In the genomic region with DNA sequence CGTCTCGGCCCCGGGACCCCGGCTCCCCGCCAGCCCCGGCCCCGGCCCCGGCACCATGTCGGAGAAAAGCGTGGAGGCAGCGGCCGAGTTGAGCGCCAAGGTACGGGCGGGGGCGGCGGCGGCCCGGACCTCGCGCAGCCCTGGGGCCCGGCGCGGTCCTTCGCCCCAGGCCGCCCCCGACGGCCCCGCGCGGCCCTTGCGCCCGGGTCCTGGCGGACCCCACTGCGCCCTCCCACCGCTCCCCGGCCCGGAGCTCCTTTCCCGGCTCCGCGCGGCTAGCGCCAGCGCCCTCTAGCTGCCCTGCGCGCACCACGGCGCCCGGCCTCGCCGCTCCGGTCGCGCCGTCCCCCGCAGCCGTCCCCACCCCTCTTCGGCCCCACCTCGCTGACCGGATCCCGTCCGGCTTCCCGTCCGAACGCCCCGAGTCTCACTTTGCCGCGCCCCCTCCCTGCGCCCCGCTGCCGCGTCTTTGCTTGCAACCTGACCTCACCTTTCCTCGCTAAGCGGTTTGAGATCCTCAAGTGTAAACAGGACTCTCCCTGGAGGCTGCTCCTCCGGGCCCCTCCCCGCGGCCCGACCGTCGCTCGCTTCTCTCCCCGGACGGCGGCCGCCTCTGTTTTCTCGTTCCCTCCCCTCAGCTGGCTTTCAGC, we compare ENCODE assay signal across 8 cellular contexts. TPM values are rescaled to one million over a fixed set of nuclear protein-coding genes. Genes with fewer than 3 reads are reported as not detected.
DNase-seq lines count a peak whose midpoint lies in the region; ATAC-seq and TF ChIP-seq lines count a peak whose summit lies in the region.

No MANE protein-coding gene starts in this region.

- H3K27ac ChIP-seq in liver (ENCODE audit: low read depth in 1 of 2, low read length in 2 of 2): peak overlapping the region; percentile 88 to 93

- H3K9ac ChIP-seq in liver (ENCODE audit: low read depth in 1 of 2, low read length in 2 of 2): peak overlapping the region; percentile 68 to 94

- H3K9me3 ChIP-seq in liver (ENCODE audit: control insufficient read depth in 4 of 4, low read length in 3 of 4): no peaks in the 10 kb centered on the region

- TF ChIP-seq RAD21 in liver (IDR thresholded peaks at IDR 0.05): no peak

- H3K4me3 ChIP-seq in liver (ENCODE audit: low read depth in 1 of 3, low read length in 3 of 3): peak overlapping the region; percentile 84 to 97 (median 86)

- no peaks in the 10 kb centered on the region for H3K27me3 ChIP-seq in liver (ENCODE audit: control insufficient read depth in 4 of 4, insufficient read depth in 4 of 4, low read length in 3 of 4)

- WGBS in liver: under 1% methylated on average over 86 of the region's 86 CpGs

- H3K4me1 ChIP-seq in liver (ENCODE audit: control insufficient read depth in 4 of 4, insufficient read depth in 4 of 4, low read length in 3 of 4): peaks cover 14 to 69% (median 49%) of the 10 kb centered on the region in 4 donors

- peak; percentile 38 for DNase-seq in SKM-1 treated with dmso at 0.1 percent for 144 hours (lab: John Stamatoyannopoulos, UW; ENCODE audit: unreplicated experiment)
- DNase-seq in SKM-1 (lab: John Stamatoyannopoulos, UW; ENCODE audit: unreplicated experiment): no peak
- peak; percentile 57 for DNase-seq in NCI-H1694 treated with DMSO at 0.1 percent for 48 hours (lab: John Stamatoyannopoulos, UW)
- peak; percentile 68 for DNase-seq in activated CD4-positive, CD25-positive, alpha-beta regulatory T cell treated with anti-CD3 and anti-CD28 coated beads, Interleukin-2, amount 50 U/mL, for 72 hours
- DNase-seq in ecto neural progenitor cell (ENCODE audit: low spot score): peak; percentile 87
- peak; percentile 75 for DNase-seq in stimulated activated CD8-positive, alpha-beta memory T cell treated with anti-CD3 and anti-CD28 coated beads, Interleukin-4, amount 100 ng/mL, for 48 hours

- ATAC-seq in HG02678 (IDR thresholded peaks at IDR 0.05; ENCODE audit: unreplicated experiment): peak; percentile 52

- peak; percentile 64 for TF ChIP-seq CTCF in liver (IDR thresholded peaks at IDR 0.05; ENCODE audit: low read depth, low read length, missing input control)

- H3K36me3 ChIP-seq in liver (ENCODE audit: control insufficient read depth in 4 of 4, insufficient read depth in 3 of 4, low read depth in 1 of 4, low read length in 3 of 4): peaks cover 0 to 6% (median 4%) of the 10 kb centered on the region in 4 donors

TF ChIP-seq in liver, 16 proteins besides CTCF, POLR2A, EP300 and RAD21:
- TF ChIP-seq FOXA2 (IDR thresholded peaks at IDR 0.05) (no peak), HNF4A (conservative IDR thresholded peaks at IDR 0.05) (no peak), YY1 (IDR thresholded peaks at IDR 0.05) (no peak), NR2F2 (IDR thresholded peaks at IDR 0.05) (no peak), HNF4G (IDR thresholded peaks at IDR 0.05) (no peak), GABPA (IDR thresholded peaks at IDR 0.05 in 1 of 2, conservative IDR thresholded peaks at IDR 0.05 in 1 of 2) (no peak), RXRA (IDR thresholded peaks at IDR 0.05) (no peak), SP1 (IDR thresholded peaks at IDR 0.05) (no peak), TAF1 (conservative IDR thresholded peaks at IDR 0.05) (no peak), JUND (IDR thresholded peaks at IDR 0.05) (no peak), FOXA1 (IDR thresholded peaks at IDR 0.05) (no peak)
- TF ChIP-seq, protein P1, sequence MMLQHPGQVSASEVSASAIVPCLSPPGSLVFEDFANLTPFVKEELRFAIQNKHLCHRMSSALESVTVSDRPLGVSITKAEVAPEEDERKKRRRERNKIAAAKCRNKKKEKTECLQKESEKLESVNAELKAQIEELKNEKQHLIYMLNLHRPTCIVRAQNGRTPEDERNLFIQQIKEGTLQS (IDR thresholded peaks at IDR 0.05): no peak
- TF ChIP-seq, protein P2, sequence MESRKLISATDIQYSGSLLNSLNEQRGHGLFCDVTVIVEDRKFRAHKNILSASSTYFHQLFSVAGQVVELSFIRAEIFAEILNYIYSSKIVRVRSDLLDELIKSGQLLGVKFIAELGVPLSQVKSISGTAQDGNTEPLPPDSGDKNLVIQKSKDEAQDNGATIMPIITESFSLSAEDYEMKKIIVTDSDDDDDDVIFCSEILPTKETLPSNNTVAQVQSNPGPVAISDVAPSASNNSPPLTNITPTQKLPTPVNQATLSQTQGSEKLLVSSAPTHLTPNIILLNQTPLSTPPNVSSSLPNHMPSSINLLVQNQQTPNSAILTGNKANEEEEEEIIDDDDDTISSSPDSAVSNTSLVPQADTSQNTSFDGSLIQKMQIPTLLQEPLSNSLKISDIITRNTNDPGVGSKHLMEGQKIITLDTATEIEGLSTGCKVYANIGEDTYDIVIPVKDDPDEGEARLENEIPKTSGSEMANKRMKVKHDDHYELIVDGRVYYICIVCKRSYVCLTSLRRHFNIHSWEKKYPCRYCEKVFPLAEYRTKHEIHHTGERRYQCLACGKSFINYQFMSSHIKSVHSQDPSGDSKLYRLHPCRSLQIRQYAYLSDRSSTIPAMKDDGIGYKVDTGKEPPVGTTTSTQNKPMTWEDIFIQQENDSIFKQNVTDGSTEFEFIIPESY (IDR thresholded peaks at IDR 0.05): no peak
- TF ChIP-seq, protein P3, sequence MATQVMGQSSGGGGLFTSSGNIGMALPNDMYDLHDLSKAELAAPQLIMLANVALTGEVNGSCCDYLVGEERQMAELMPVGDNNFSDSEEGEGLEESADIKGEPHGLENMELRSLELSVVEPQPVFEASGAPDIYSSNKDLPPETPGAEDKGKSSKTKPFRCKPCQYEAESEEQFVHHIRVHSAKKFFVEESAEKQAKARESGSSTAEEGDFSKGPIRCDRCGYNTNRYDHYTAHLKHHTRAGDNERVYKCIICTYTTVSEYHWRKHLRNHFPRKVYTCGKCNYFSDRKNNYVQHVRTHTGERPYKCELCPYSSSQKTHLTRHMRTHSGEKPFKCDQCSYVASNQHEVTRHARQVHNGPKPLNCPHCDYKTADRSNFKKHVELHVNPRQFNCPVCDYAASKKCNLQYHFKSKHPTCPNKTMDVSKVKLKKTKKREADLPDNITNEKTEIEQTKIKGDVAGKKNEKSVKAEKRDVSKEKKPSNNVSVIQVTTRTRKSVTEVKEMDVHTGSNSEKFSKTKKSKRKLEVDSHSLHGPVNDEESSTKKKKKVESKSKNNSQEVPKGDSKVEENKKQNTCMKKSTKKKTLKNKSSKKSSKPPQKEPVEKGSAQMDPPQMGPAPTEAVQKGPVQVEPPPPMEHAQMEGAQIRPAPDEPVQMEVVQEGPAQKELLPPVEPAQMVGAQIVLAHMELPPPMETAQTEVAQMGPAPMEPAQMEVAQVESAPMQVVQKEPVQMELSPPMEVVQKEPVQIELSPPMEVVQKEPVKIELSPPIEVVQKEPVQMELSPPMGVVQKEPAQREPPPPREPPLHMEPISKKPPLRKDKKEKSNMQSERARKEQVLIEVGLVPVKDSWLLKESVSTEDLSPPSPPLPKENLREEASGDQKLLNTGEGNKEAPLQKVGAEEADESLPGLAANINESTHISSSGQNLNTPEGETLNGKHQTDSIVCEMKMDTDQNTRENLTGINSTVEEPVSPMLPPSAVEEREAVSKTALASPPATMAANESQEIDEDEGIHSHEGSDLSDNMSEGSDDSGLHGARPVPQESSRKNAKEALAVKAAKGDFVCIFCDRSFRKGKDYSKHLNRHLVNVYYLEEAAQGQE (IDR thresholded peaks at IDR 0.05): no peak
- TF ChIP-seq, protein P4, sequence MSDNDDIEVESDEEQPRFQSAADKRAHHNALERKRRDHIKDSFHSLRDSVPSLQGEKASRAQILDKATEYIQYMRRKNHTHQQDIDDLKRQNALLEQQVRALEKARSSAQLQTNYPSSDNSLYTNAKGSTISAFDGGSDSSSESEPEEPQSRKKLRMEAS (IDR thresholded peaks at IDR 0.05): no peak

RNA-seq across cellular contexts. Expression of gene PTMS, which starts 0.6 kb away (rescaled TPM):
- 100 to 1,000 TPM in 1 of 2 donors, 10 to 100 TPM in 1; 26.3 to 106 TPM for total RNA-seq in liver
- polyA plus RNA-seq in liver: 100 to 1,000 TPM; 103 to 261 TPM

RNA-seq across cellular contexts. Expression of gene LAG3, which starts 5.5 kb away (rescaled TPM):
- total RNA-seq in liver: under 1 TPM; 0.14 to 0.42 TPM
- polyA plus RNA-seq in liver: 1 to 10 TPM in 1 of 2 donors, under 1 TPM in 1; 0.53 to 1.2 TPM

RNA-seq across cellular contexts. Expression of gene MLF2, which starts 13.8 kb away (rescaled TPM):
- 100 to 1,000 TPM in 1 of 2 donors, 10 to 100 TPM in 1; 59.6 to 131 TPM for total RNA-seq in liver
- 100 to 1,000 TPM; 194 to 235 TPM for polyA plus RNA-seq in liver

RNA-seq across cellular contexts. Expression of gene CD4, which starts 22.6 kb away (rescaled TPM):
- 10 to 100 TPM; 22.5 to 44.8 TPM for total RNA-seq in liver
- 10 to 100 TPM; 15.9 to 41.5 TPM for polyA plus RNA-seq in liver

RNA-seq across cellular contexts. Expression of gene COPS7A, which starts 42.9 kb away (rescaled TPM):
- total RNA-seq in liver: 10 to 100 TPM; 26.0 to 31.3 TPM
- polyA plus RNA-seq in liver: 10 to 100 TPM; 33.5 to 37.7 TPM
